Comparison of ENCODE assay signal across 25 cellular contexts in the genomic region with DNA sequence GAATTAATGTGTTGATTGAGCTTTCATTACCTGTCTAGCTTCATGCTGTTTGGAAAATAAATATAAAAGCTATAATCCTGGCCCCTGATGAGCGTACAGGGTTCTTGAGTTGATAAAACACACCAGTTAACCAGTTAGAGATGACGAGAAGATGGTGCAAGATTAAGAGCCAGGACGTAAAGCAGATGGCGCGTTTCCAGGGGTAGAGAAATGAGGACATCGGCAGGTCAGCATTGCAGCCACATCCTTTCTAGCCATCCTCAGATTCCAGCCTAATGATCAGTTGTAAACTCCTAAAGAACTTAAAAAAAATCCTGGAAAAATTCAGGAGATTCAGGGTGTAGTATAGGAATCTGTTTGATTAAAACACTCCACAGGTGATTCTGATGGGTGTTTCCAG.
DNase-seq lines count a peak whose midpoint lies in the region; ATAC-seq and TF ChIP-seq lines count a peak whose summit lies in the region.
"Had no signal": no experiment of that assay in that cellular context is flagged by ENCODE, and none has a peak within 500 bp of the region (broad histone marks: within the 10 kb centered on the region; RNA-seq: fewer than 3 reads in every experiment).

No MANE protein-coding gene starts in this region.

- no peak for ATAC-seq in esophagus mucosa
- ATAC-seq: activated CD8-positive, alpha-beta T cell treated with anti-CD3 and anti-CD28 coated beads for 36 hours; HCT116; naive thymus-derived CD4-positive, alpha-beta T cell had no signal

- in situ Hi-C loops in astrocyte of the spinal cord (cut with HindIII; ENCODE audit: low sequenced_read_pairs) = no loop called here

- no peak overlapping the region for H3K4me3 ChIP-seq in AG04450 (ENCODE audit: low read depth, low read length)
- H3K4me3 ChIP-seq in astrocyte of the spinal cord (ENCODE audit: low read depth, low read length) = no peak overlapping the region
- H3K4me3 ChIP-seq in mesodermal cell (ENCODE audit: extremely low read depth, insufficient read depth, low read length, poor library complexity, severe bottlenecking) = no peak overlapping the region
- H3K4me3 ChIP-seq: transverse colon had no signal

- peak overlapping the region; percentile 90 for H3K27ac ChIP-seq in AG04450 (ENCODE audit: low read depth, low read length)
- peak overlapping the region; percentile 51 for H3K27ac ChIP-seq in mesodermal cell (ENCODE audit: low read depth, low read length, severe bottlenecking)
- H3K27ac ChIP-seq: RWPE1 had no signal

- no peak for TF ChIP-seq CTCF in AG04450 (IDR thresholded peaks at IDR 0.05; ENCODE audit: low read depth, low read length)
- no peak for TF ChIP-seq CTCF in HFFc6 (IDR thresholded peaks at IDR 0.05)
- no peak for TF ChIP-seq CTCF in astrocyte of the spinal cord (IDR thresholded peaks at IDR 0.05; ENCODE audit: low read depth, low read length)

- H3K9me3 ChIP-seq in AG04450 (ENCODE audit: control insufficient read depth, insufficient read depth, low read length) (peaks cover 3% of the 10 kb centered on the region), mesodermal cell (ENCODE audit: control insufficient read depth, low read length) (peaks cover 3% of the 10 kb centered on the region)
- H3K9me3 ChIP-seq: transverse colon had no signal

- H3K4me1 Mint-ChIP-seq in HFFc6 (ENCODE audit: low read depth) = peaks cover 52% of the 10 kb centered on the region

- H3K27me3 Mint-ChIP-seq in HFFc6 (ENCODE audit: insufficient read depth) = peaks cover 3% of the 10 kb centered on the region
- H3K27me3 Mint-ChIP-seq: activated B cell treated with CpG ODN at 0.5 μM for 24 hours; activated CD8-positive, alpha-beta T cell treated with anti-CD3 and anti-CD28 coated beads for 36 hours; memory B cell had no signal

- no peaks in the 10 kb centered on the region for H3K36me3 ChIP-seq in mesodermal cell (ENCODE audit: control insufficient read depth, insufficient read depth, low read length)
- H3K36me3 ChIP-seq: transverse colon had no signal

- H3K4me1 ChIP-seq in mesodermal cell (ENCODE audit: control insufficient read depth, insufficient read depth, low read length, poor library complexity, severe bottlenecking) = peaks cover 5% of the 10 kb centered on the region

- H3K27me3 ChIP-seq in AG04450 (ENCODE audit: control insufficient read depth, insufficient read depth, low read length) = no peaks in the 10 kb centered on the region
- H3K27me3 ChIP-seq: transverse colon had no signal

- H3K4me3 Mint-ChIP-seq in HFFc6 = peak overlapping the region; percentile 75
- H3K4me3 Mint-ChIP-seq: activated B cell treated with CpG ODN at 0.5 μM for 24 hours; activated CD8-positive, alpha-beta T cell treated with anti-CD3 and anti-CD28 coated beads for 36 hours; CD14-positive monocyte; memory B cell; naive thymus-derived CD4-positive, alpha-beta T cell had no signal

- POLR2A ChIA-PET in AG04450 (lab: Yijun Ruan, JAX) = interaction anchor here (1.1 kb wide), 1 partner anchor 8 kb away, joined by 3 read pairs; no protein-coding TSS in a partner anchor

- peak overlapping the region; percentile 97 for H3K27ac Mint-ChIP-seq in HFFc6
- H3K27ac Mint-ChIP-seq: activated B cell treated with CpG ODN at 0.5 μM for 24 hours; activated CD8-positive, alpha-beta T cell treated with anti-CD3 and anti-CD28 coated beads for 36 hours; CD14-positive monocyte; memory B cell; naive thymus-derived CD4-positive, alpha-beta T cell had no signal

- H3K9me3 Mint-ChIP-seq in HFFc6 = peaks cover 6% of the 10 kb centered on the region
- H3K9me3 Mint-ChIP-seq: activated B cell treated with CpG ODN at 0.5 μM for 24 hours had no signal

- CTCF ChIA-PET in AG04450 (lab: Charles Lee) = no interaction called here

- WGBS in mesodermal cell (ENCODE audit: insufficient coverage in 2 of 2), 2 experiments = 94 to 100% methylated on average over 2 to 5 of the region's 6 CpGs

- peaks cover 35% of the 10 kb centered on the region for H3K36me3 Mint-ChIP-seq in HFFc6 (ENCODE audit: low read depth)
- H3K36me3 Mint-ChIP-seq: CD14-positive monocyte, memory B cell had no signal

- DNase-seq in AG04450 (ENCODE audit: low read depth, low spot score) (no peak), HFFc6 (peak; percentile 83), astrocyte of the spinal cord (ENCODE audit: low read depth, low spot score) (peak; percentile 47), NCI-H510A (lab: John Stamatoyannopoulos, UW) (no peak), cerebellar nuclear complex (lab: John Stamatoyannopoulos, UW) (no peak), RKO (ENCODE audit: low spot score) (no peak)
- DNase-seq: activated B cell treated with CpG ODN at 0.5 μM for 24 hours; activated CD8-positive, alpha-beta T cell treated with anti-CD3 and anti-CD28 coated beads for 36 hours; activated gamma-delta T cell treated with Interleukin-2 at 50 U/mL for 16 hours; activated T-cell treated with anti-CD3 and anti-CD28 coated beads for 4 hours; KG1; kidney glomerular epithelial cell; naive thymus-derived CD4-positive, alpha-beta T cell; NCI-H1436 treated with DMSO at 0.1 percent for 48 hours; NCI-H2171; NCI-H524 treated with DMSO at 0.1 percent for 48 hours; retina; T-helper 9 cell; transverse colon had no signal

Comparison
In these comparisons a context has a peak if more than half of its experiments do, and no peak if none do; other contexts are left out.
1. DNase-seq: peak in HFFc6 (single experiment) and astrocyte of the spinal cord (single experiment); none in AG04450 (single experiment), NCI-H510A (single experiment), cerebellar nuclear complex (0 of 2) and RKO (single experiment).